Comparison of ENCODE assay signal across 18 cellular contexts in the genomic region with DNA sequence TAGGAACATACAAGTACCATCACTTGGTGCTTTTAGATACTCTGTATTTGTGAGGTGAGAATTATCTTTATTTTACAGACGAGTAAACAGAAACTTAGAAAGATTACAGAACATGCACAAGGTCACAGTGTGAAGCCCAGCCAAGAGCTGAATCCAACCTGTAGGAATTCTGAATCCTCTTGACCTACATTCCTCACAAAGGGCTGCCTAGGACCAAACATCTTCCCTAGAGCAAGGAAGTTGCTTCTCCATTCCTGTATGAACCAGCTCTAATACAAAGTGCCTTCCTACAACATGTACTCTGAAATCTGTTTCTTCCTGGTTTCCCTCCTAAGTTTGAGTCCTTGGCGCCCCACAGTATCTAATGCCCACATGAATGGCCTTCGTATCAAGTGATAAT. TPM values are rescaled to one million over a fixed set of nuclear protein-coding genes. Genes with fewer than 3 reads are reported as not detected.
DNase-seq lines count a peak whose midpoint lies in the region; ATAC-seq and TF ChIP-seq lines count a peak whose summit lies in the region.
"Had no signal": no experiment of that assay in that cellular context is flagged by ENCODE, and none has a peak within 500 bp of the region (broad histone marks: within the 10 kb centered on the region; RNA-seq: fewer than 3 reads in every experiment).

No MANE protein-coding gene starts in this region.

- no peak overlapping the region for H3K4me3 ChIP-seq in H7 (ENCODE audit: insufficient read depth, low read depth, low read length)
- H3K4me3 ChIP-seq in rectal smooth muscle tissue (ENCODE audit: low read length) = peak overlapping the region; percentile 8
- no peak overlapping the region for H3K4me3 ChIP-seq in sigmoid colon

- H3K9me3 ChIP-seq in sigmoid colon = no peaks in the 10 kb centered on the region

- H3K36me3 ChIP-seq in H7 (replicated peaks; ENCODE audit: control insufficient read depth, insufficient read depth, low read length) (no peaks in the 10 kb centered on the region), rectal smooth muscle tissue (ENCODE audit: control insufficient read depth, insufficient read depth, low read length) (no peaks in the 10 kb centered on the region), sigmoid colon (no peaks in the 10 kb centered on the region)

- peaks cover 5% of the 10 kb centered on the region for H3K36me3 Mint-ChIP-seq in glutamatergic neuron (ENCODE audit: unreplicated experiment)
- H3K36me3 Mint-ChIP-seq: stimulated activated memory B cell treated with anti-CD40 and anti-IgM and Interleukin-4, amounts not matched to agents 10 μg/mL and 1 μg/mL and 100 μg/mL, for 72 hours had no signal

- peak overlapping the region; percentile 100 for H3K4me3 Mint-ChIP-seq in glutamatergic neuron (ENCODE audit: unreplicated experiment)
- H3K4me3 Mint-ChIP-seq: stimulated activated memory B cell treated with anti-CD40 and anti-IgM and Interleukin-4, amounts not matched to agents 10 μg/mL and 1 μg/mL and 100 μg/mL, for 72 hours had no signal

- H3K4me1 ChIP-seq in rectal smooth muscle tissue (ENCODE audit: control insufficient read depth, insufficient read depth, low read length) (peaks cover 17% of the 10 kb centered on the region), sigmoid colon (peaks cover 0 to 69% (median 44%) of the 10 kb centered on the region in 4 donors)

- DNase-seq in H7 (peak; percentile 49), glutamatergic neuron (no peak), sigmoid colon (no peak), middle frontal gyrus (ENCODE audit: extremely low spot score, low spot score) (no peak), SKM-1 treated with dmso at 0.1 percent for 144 hours (lab: John Stamatoyannopoulos, UW; ENCODE audit: unreplicated experiment) (no peak)
- DNase-seq: activated naive CD4-positive, alpha-beta T cell; effector CD8-positive, alpha-beta T cell; foreskin fibroblast; GDM1; immature natural killer cell; NCI-H2029; NCI-H748 treated with DMSO at 0.1 percent for 48 hours; SHP77; stimulated activated CD4-positive, alpha-beta T cell treated with anti-CD3 and anti-CD28 coated beads, Interleukin-4, amount 100 ng/mL, for 4 hours had no signal

- peak overlapping the region; percentile 93 for H3K27ac ChIP-seq in VCaP
- H3K27ac ChIP-seq in rectal smooth muscle tissue (ENCODE audit: low read depth, low read length) = peak overlapping the region; percentile 45
- H3K27ac ChIP-seq in sigmoid colon = peak overlapping the region in 2 of 4 donors; percentile 97 to 98

- peaks cover 8% of the 10 kb centered on the region for H3K9me3 Mint-ChIP-seq in glutamatergic neuron (ENCODE audit: unreplicated experiment)
- H3K9me3 Mint-ChIP-seq: immature natural killer cell; stimulated activated memory B cell treated with anti-CD40 and anti-IgM and Interleukin-4, amounts not matched to agents 10 μg/mL and 1 μg/mL and 100 μg/mL, for 72 hours had no signal

- peaks cover 21% of the 10 kb centered on the region for H3K4me1 Mint-ChIP-seq in glutamatergic neuron (ENCODE audit: low read depth, unreplicated experiment)

- H3K9ac ChIP-seq in rectal smooth muscle tissue (ENCODE audit: low read length) = no peak overlapping the region

- no peak for TF ChIP-seq POLR2A in sigmoid colon (IDR thresholded peaks at IDR 0.05)

- H3K27me3 Mint-ChIP-seq in glutamatergic neuron (ENCODE audit: unreplicated experiment) = peaks cover 9% of the 10 kb centered on the region

- ATAC-seq in HG03571 (IDR thresholded peaks at IDR 0.05; ENCODE audit: unreplicated experiment) = no peak
- ATAC-seq: stimulated activated memory B cell treated with anti-CD40 and anti-IgM and Interleukin-4, amounts not matched to agents 10 μg/mL and 1 μg/mL and 100 μg/mL, for 72 hours had no signal

- intact Hi-C loops in sigmoid colon (cut with DNase I) = loop anchor here (5.0 kb wide), 2 partner anchors 192 to 357 kb away; a partner anchor contains a TSS

- no peak for TF ChIP-seq EP300 in sigmoid colon (IDR thresholded peaks at IDR 0.05)

- 74 to 80% methylated on average over 3 of the region's 3 CpGs for WGBS in sigmoid colon, 2 donors

- TF ChIP-seq CTCF in VCaP (conservative IDR thresholded peaks at IDR 0.05) (no peak), glutamatergic neuron (IDR thresholded peaks at IDR 0.05; ENCODE audit: partially characterized antibody, unreplicated experiment) (no peak), sigmoid colon (IDR thresholded peaks at IDR 0.05) (no peak)

- H3K27me3 ChIP-seq in H7 (ENCODE audit: control insufficient read depth, insufficient read depth, low read length) (no peaks in the 10 kb centered on the region), rectal smooth muscle tissue (ENCODE audit: control insufficient read depth, insufficient read depth, low read length) (no peaks in the 10 kb centered on the region), sigmoid colon (no peaks in the 10 kb centered on the region)

- H3K27ac Mint-ChIP-seq in glutamatergic neuron (ENCODE audit: unreplicated experiment) = no peak overlapping the region
- H3K27ac Mint-ChIP-seq: immature natural killer cell; stimulated activated memory B cell treated with anti-CD40 and anti-IgM and Interleukin-4, amounts not matched to agents 10 μg/mL and 1 μg/mL and 100 μg/mL, for 72 hours had no signal

RNA-seq across cellular contexts. Expression of a gene that starts 2.9 kb away (rescaled TPM):
- 39.0 and 68.0 TPM in 2 replicates for total RNA-seq in H7 (2014; rRNA removed; shearing (Covaris generic))
- total RNA-seq in glutamatergic neuron (ENCODE audit: unreplicated experiment) = 130 TPM
- total RNA-seq in sigmoid colon = 10 to 100 TPM; 58.0 to 83.6 (median 66.9) TPM
- 10 to 100 TPM in 2 of 3 donors, 1 to 10 TPM in 1; 2.1 to 13.2 (median 10.0) TPM for polyA plus RNA-seq in sigmoid colon
